Comparison of ENCODE assay signal across 8 cellular contexts in the genomic region with DNA sequence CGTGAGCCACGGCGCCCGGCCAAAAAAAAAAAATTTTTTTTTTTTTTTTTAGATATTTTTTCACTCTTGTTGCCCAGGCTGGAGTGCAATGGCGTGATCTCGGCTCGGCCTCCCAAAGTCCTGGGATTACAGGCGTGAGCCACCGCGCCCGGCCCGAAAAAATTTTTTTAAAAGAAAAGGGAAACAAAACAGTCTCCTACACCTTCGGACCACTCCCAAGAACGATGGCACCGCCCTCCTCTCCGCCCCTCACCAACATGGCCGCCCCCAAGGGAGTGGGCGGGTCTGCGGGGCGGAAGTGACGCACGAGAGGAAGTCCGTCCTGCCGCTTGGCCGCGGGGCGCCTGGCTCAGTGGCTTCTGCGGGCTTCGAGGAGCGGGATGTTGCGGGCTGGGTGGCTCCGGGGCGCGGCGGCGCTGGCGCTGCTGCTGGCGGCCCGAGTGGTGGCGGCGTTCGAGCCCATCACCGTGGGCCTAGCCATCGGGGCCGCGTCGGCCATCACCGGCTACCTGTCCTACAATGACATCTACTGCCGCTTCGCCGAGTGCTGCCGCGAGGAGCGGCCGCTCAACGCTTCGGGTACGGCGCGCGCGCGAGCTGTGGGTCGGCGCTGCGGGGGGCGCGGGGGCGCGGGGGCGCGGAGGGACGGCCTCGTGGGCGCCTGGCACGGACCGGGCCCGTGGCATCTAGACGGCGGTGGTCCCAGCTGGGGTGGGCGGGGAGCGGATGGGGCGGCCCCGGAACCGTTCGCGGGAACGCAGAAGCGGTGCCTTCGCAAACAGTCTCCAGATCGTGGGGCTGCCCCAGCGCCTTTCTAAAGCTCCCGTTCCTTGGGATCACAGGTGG. TPM values are rescaled to one million over a fixed set of nuclear protein-coding genes. Genes with fewer than 3 reads are reported as not detected.
DNase-seq lines count a peak whose midpoint lies in the region; ATAC-seq and TF ChIP-seq lines count a peak whose summit lies in the region.

Gene TOR1B (plus strand): TSS at position 352 of the 846 bp plus-strand sequence. CDS start 29 bp downstream, at position 381.

- H3K79me2 ChIP-seq in MM.1S (ENCODE audit: low read length) (peaks cover 11% of the 10 kb centered on the region), neural cell (replicated peaks; ENCODE audit: insufficient read depth, low read length) (no peaks in the 10 kb centered on the region)

- H3F3A ChIP-seq in MM.1S (ENCODE audit: insufficient read depth, low read length): no peaks in the 10 kb centered on the region
- H3F3A ChIP-seq in neural cell (ENCODE audit: insufficient read depth, low read length, poor library complexity, severe bottlenecking): no peaks in the 10 kb centered on the region

- peak within 1 kb of the TSS; percentile 96 for H3K27ac Mint-ChIP-seq in stimulated activated naive CD8-positive, alpha-beta T cell treated with anti-CD3 and anti-CD28 coated beads, Interleukin-15, amount 100 ng/mL, for 72 hours

- peak within 1 kb of the TSS; percentile 98 for H3K4me2 ChIP-seq in MM.1S (ENCODE audit: low read depth, low read length)
- H3K4me2 ChIP-seq in neural cell (ENCODE audit: low read length): peak within 1 kb of the TSS; percentile 66

- TF ChIP-seq RAD21 in neural cell (conservative IDR thresholded peaks at IDR 0.05): peak; percentile 31

- no peak for TF ChIP-seq CTCF in MM.1S (IDR thresholded peaks at IDR 0.05; ENCODE audit: low read length)
- TF ChIP-seq CTCF in fibroblast of villous mesenchyme (IDR thresholded peaks at IDR 0.05; ENCODE audit: insufficient read depth, low read depth, low read length): no peak
- TF ChIP-seq CTCF in neural cell (IDR thresholded peaks at IDR 0.05; ENCODE audit: poor library complexity, severe bottlenecking): peak; percentile 29

- H3K9ac ChIP-seq in MM.1S (ENCODE audit: low read length): peak within 1 kb of the TSS; percentile 63; the same call in 1 of the 2 replicates
- peak within 1 kb of the TSS; percentile 77 for H3K9ac ChIP-seq in neural cell (ENCODE audit: low read length)

- H3K4me1 ChIP-seq in HAP-1: peaks cover 8% of the 10 kb centered on the region
- peaks cover 5% of the 10 kb centered on the region; the same call in 1 of the 2 replicates for H3K4me1 ChIP-seq in MM.1S (ENCODE audit: low read length)

- no peaks in the 10 kb centered on the region for H3K27me3 ChIP-seq in HAP-1 (ENCODE audit: low read depth)
- no peaks in the 10 kb centered on the region; the same call in 1 of the 2 replicates for H3K27me3 ChIP-seq in MM.1S (replicated peaks; ENCODE audit: insufficient read depth, low read length)
- H3K27me3 ChIP-seq in neural cell (ENCODE audit: insufficient read depth, low read depth, low read length): no peaks in the 10 kb centered on the region

- no peaks in the 10 kb centered on the region for H3K9me2 ChIP-seq in MM.1S (replicated peaks; ENCODE audit: insufficient read depth, low read length)
- no peaks in the 10 kb centered on the region for H3K9me2 ChIP-seq in neural cell (ENCODE audit: insufficient read depth, low read length)

- no peaks in the 10 kb centered on the region for H3K9me3 Mint-ChIP-seq in stimulated activated naive CD8-positive, alpha-beta T cell treated with anti-CD3 and anti-CD28 coated beads, Interleukin-15, amount 100 ng/mL, for 72 hours

- peak within 1 kb of the TSS; percentile 91 to 92 for H3K4me3 Mint-ChIP-seq in stimulated activated naive CD8-positive, alpha-beta T cell treated with anti-CD3 and anti-CD28 coated beads, Interleukin-15, amount 100 ng/mL, for 72 hours

- no peaks in the 10 kb centered on the region for H3K27me3 Mint-ChIP-seq in stimulated activated naive CD8-positive, alpha-beta T cell treated with anti-CD3 and anti-CD28 coated beads, Interleukin-15, amount 100 ng/mL, for 72 hours

- H3K36me3 ChIP-seq in HAP-1 (replicated peaks): peaks cover 9% of the 10 kb centered on the region
- no peaks in the 10 kb centered on the region for H3K36me3 ChIP-seq in MM.1S (replicated peaks; ENCODE audit: insufficient read depth, low read length)
- no peaks in the 10 kb centered on the region for H3K36me3 ChIP-seq in neural cell (ENCODE audit: insufficient read depth, low read length)

- H3K27ac ChIP-seq in MM.1S (ENCODE audit: low read length) (peak within 1 kb of the TSS; percentile 32; the same call in 1 of the 2 replicates), neural cell (ENCODE audit: low read length) (peak within 1 kb of the TSS; percentile 79)

- peak within 1 kb of the TSS; percentile 83 for H2AFZ ChIP-seq in MM.1S (ENCODE audit: low read length)
- no peak within 1 kb of the TSS for H2AFZ ChIP-seq in neural cell (ENCODE audit: low read depth, low read length)

- in situ Hi-C loops in HAP-1 (cut with MboI; ENCODE audit: low sequenced_read_pairs): no loop called here

- peaks cover 31% of the 10 kb centered on the region for H3K4me1 Mint-ChIP-seq in stimulated activated naive CD8-positive, alpha-beta T cell treated with anti-CD3 and anti-CD28 coated beads, Interleukin-15, amount 100 ng/mL, for 72 hours

- H3K9me3 ChIP-seq in HAP-1 (no peaks in the 10 kb centered on the region), MM.1S (replicated peaks; ENCODE audit: insufficient read depth, low read length) (no peaks in the 10 kb centered on the region), neural cell (ENCODE audit: low read length) (no peaks in the 10 kb centered on the region)

- ATAC-seq in stimulated activated naive CD8-positive, alpha-beta T cell treated with anti-CD3 and anti-CD28 coated beads, Interleukin-15, amount 100 ng/mL, for 72 hours: peak; percentile 94

- TF ChIP-seq EP300 in neural cell (conservative IDR thresholded peaks at IDR 0.05; ENCODE audit: poor library complexity, severe bottlenecking): peak; percentile 70

- H3K4me3 ChIP-seq in HAP-1 (peak within 1 kb of the TSS; percentile 65), MM.1S (ENCODE audit: low read length) (peak within 1 kb of the TSS; percentile 91), fibroblast of villous mesenchyme (ENCODE audit: low read depth, low read length) (peak within 1 kb of the TSS; percentile 78), neural cell (ENCODE audit: low read length) (peak within 1 kb of the TSS; percentile 95)

- DNase-seq in ELR (ENCODE audit: low read depth) (peak; percentile 95), HAP-1 (ENCODE audit: low spot score in 2 of 2) (peak; percentile 78 to 97), MM.1S (peak; percentile 92), SIG-M5 (lab: John Stamatoyannopoulos, UW) (peak; percentile 30), activated gamma-delta T cell (lab: John Stamatoyannopoulos, UW) (peak; percentile 87), fibroblast of villous mesenchyme (ENCODE audit: low read depth) (peak; percentile 95)
- DNase-seq in stimulated activated naive CD8-positive, alpha-beta T cell treated with anti-CD3 and anti-CD28 coated beads, Interleukin-15, amount 100 ng/mL, for 72 hours: peak; percentile 94

- H4K20me1 ChIP-seq in MM.1S (ENCODE audit: insufficient read depth, low read length) (no peaks in the 10 kb centered on the region), neural cell (ENCODE audit: insufficient read depth) (no peaks in the 10 kb centered on the region)

TF ChIP-seq in neural cell, 6 proteins besides CTCF, POLR2A, EP300 and RAD21:
- TF ChIP-seq POLR2AphosphoS5 (IDR thresholded peaks at IDR 0.05) (peak; percentile 97), EZH2 (IDR thresholded peaks at IDR 0.05; ENCODE audit: borderline replicate concordance, insufficient read depth, low read length, poor library complexity, severe bottlenecking) (no peak), SMC3 (conservative IDR thresholded peaks at IDR 0.05; ENCODE audit: poor library complexity) (peak; percentile 41), MXI1 (conservative IDR thresholded peaks at IDR 0.05; ENCODE audit: poor library complexity, severe bottlenecking) (peak; percentile 88), REST (IDR thresholded peaks at IDR 0.05; ENCODE audit: borderline replicate concordance) (peak; percentile 84), TAF1 (IDR thresholded peaks at IDR 0.05; ENCODE audit: low read depth) (peak; percentile 4)

RNA-seq across cellular contexts. Expression of gene TOR1B, which starts in this region (rescaled TPM):
- 27.4 and 33.2 TPM in 2 replicates for total RNA-seq in fibroblast of villous mesenchyme
- polyA plus RNA-seq in neural cell: 50.0 and 52.2 TPM in 2 replicates
- polyA minus RNA-seq in neural cell: 59.7 and 66.5 TPM in 2 replicates

Comparison
In these comparisons a context has a peak if more than half of its experiments do, and no peak if none do; other contexts are left out.
1. Peak in every context shown above with its lines: DNase-seq, ATAC-seq, H3K4me3 ChIP-seq and H3K27ac ChIP-seq.
2. DNase-seq: peak in every context shown above with its lines; median percentile 95 in ELR; 95 in fibroblast of villous mesenchyme; 94 in stimulated activated naive CD8-positive, alpha-beta T cell treated with anti-CD3 and anti-CD28 coated beads, Interleukin-15, amount 100 ng/mL, for 72 hours; 92 in MM.1S; 88 in HAP-1; 87 in activated gamma-delta T cell; 30 in SIG-M5.